In the genomic region with DNA sequence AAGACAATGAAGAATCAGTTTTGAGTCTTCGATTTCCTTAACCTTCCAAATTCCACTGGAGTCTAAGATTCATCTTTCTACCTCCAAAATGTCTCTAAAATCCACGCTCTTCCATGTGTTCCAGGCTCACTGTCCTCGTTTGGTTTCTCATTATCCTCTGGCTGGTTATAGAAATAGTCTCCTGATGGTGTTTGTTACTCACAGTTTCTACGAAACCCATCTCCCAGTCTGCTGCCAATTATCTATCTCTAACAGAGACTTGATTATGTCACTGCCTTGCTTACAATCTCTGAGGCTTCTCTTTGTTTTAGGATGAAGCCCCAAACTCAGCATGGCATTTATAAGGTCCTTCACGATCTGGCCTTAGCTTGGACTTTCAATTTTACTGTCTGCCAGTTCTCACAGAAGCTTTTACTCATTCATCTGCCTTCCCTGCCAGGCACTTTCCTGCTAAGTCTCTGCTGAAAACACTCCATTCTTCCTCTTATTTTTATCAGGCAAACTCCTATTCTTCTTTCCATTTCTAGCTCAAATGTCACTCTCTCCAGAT, we compare ENCODE assay signal across 17 cellular contexts.
A peak's percentile ranks its signal among the peaks of the same experiment; 100 is the strongest.
DNase-seq lines count a peak whose midpoint lies in the region; ATAC-seq and TF ChIP-seq lines count a peak whose summit lies in the region.
"Had no signal": no experiment of that assay in that cellular context is flagged by ENCODE, and none has a peak within 500 bp of the region (broad histone marks: within the 10 kb centered on the region; RNA-seq: fewer than 3 reads in every experiment).

No MANE protein-coding gene starts in this region.

- H4K20me1 ChIP-seq in osteoblast (ENCODE audit: insufficient read depth, low read length): no peaks in the 10 kb centered on the region

- ATAC-seq in omental fat pad (ENCODE audit: low FRiP score) (no peak), HG03280 (IDR thresholded peaks at IDR 0.05; ENCODE audit: unreplicated experiment) (no peak), upper lobe of right lung (no peak)
- ATAC-seq: CD8-positive, alpha-beta T cell had no signal

- DNase-seq in adipocyte (ENCODE audit: low read depth): peak; percentile 2
- peak; percentile 92 for DNase-seq in foreskin melanocyte
- no peak for DNase-seq in osteoblast (ENCODE audit: insufficient read length, low spot score, missing footprints)
- no peak for DNase-seq in omental fat pad (ENCODE audit: low spot score)
- no peak for DNase-seq in testis
- no peak for DNase-seq in upper lobe of right lung
- DNase-seq: BE2C; CD8-positive, alpha-beta T cell; COR-L47; DMS153; DND-41; GDM1; HCEC 1CT; HFFc6 had no signal

- H3K4me3 ChIP-seq in adipocyte (ENCODE audit: low read length): no peak overlapping the region
- H3K4me3 ChIP-seq in osteoblast (ENCODE audit: insufficient read depth, low read length): no peak overlapping the region
- H3K4me3 ChIP-seq in testis: no peak overlapping the region
- no peak overlapping the region for H3K4me3 ChIP-seq in upper lobe of right lung

- TF ChIP-seq CTCF in osteoblast (IDR thresholded peaks at IDR 0.05; ENCODE audit: extremely low read depth, low read depth, low read length) (no peak), omental fat pad (IDR thresholded peaks at IDR 0.05) (no peak), testis (IDR thresholded peaks at IDR 0.05) (no peak), upper lobe of right lung (IDR thresholded peaks at IDR 0.05) (no peak)

- H2AFZ ChIP-seq in osteoblast (ENCODE audit: low read length): peak overlapping the region; percentile 1

- H3K9me3 ChIP-seq in adipocyte (ENCODE audit: control insufficient read depth, low read length): no peaks in the 10 kb centered on the region
- H3K9me3 ChIP-seq in osteoblast (ENCODE audit: low read depth, low read length): no peaks in the 10 kb centered on the region
- no peaks in the 10 kb centered on the region for H3K9me3 ChIP-seq in testis
- H3K9me3 ChIP-seq in upper lobe of right lung: no peaks in the 10 kb centered on the region
- H3K9me3 ChIP-seq: BE2C had no signal

- no peaks in the 10 kb centered on the region for H3K79me2 ChIP-seq in osteoblast (ENCODE audit: insufficient read depth, low read length)

- no peak overlapping the region for H3K4me2 ChIP-seq in osteoblast (ENCODE audit: insufficient read depth, low read length)

- no peak for TF ChIP-seq POLR2A in testis (IDR thresholded peaks at IDR 0.05)

- H3K4me1 ChIP-seq in adipocyte (ENCODE audit: control insufficient read depth, insufficient read depth, low read length): no peaks in the 10 kb centered on the region
- H3K4me1 ChIP-seq in osteoblast (ENCODE audit: insufficient read depth, low read length): peaks cover 4% of the 10 kb centered on the region
- H3K4me1 ChIP-seq in testis: no peaks in the 10 kb centered on the region
- no peaks in the 10 kb centered on the region for H3K4me1 ChIP-seq in upper lobe of right lung
- H3K4me1 ChIP-seq: BE2C had no signal

- H3K9ac ChIP-seq in adipocyte (ENCODE audit: low read length): no peak overlapping the region

- H3K36me3 ChIP-seq in adipocyte (ENCODE audit: control insufficient read depth, insufficient read depth, low read length, severe bottlenecking): no peaks in the 10 kb centered on the region
- H3K36me3 ChIP-seq in osteoblast (ENCODE audit: insufficient read depth, low read length): no peaks in the 10 kb centered on the region
- no peaks in the 10 kb centered on the region for H3K36me3 ChIP-seq in testis (ENCODE audit: low read depth, missing control alignments)
- no peaks in the 10 kb centered on the region for H3K36me3 ChIP-seq in upper lobe of right lung
- H3K36me3 ChIP-seq: BE2C had no signal

- no peaks in the 10 kb centered on the region for H3K27me3 ChIP-seq in adipocyte (replicated peaks; ENCODE audit: control insufficient read depth, insufficient read depth, low read length)
- H3K27me3 ChIP-seq in osteoblast (ENCODE audit: insufficient read depth, low read length): no peaks in the 10 kb centered on the region
- H3K27me3 ChIP-seq in testis: no peaks in the 10 kb centered on the region
- H3K27me3 ChIP-seq in upper lobe of right lung: no peaks in the 10 kb centered on the region
- H3K27me3 ChIP-seq: BE2C had no signal

- intact Hi-C loops in testis (cut with DNase I; ENCODE audit: low total_unique reads): no loop called here
- intact Hi-C loops in upper lobe of right lung (cut with DNase I): no loop called here

- no peak overlapping the region for H3K27ac ChIP-seq in osteoblast (ENCODE audit: low read depth, low read length)
- no peak overlapping the region for H3K27ac ChIP-seq in testis
- no peak overlapping the region for H3K27ac ChIP-seq in upper lobe of right lung
- H3K27ac ChIP-seq: C4-2B, HL-60 had no signal

- 87 to 88% methylated on average over 5 of the region's 5 CpGs for whole genome bisulfite sequencing in testis, 2 donors

Comparison
In these comparisons a context has a peak if more than half of its experiments do, and no peak if none do; other contexts are left out.
1. DNase-seq: peak in adipocyte (single experiment) and foreskin melanocyte (single experiment); none in osteoblast (single experiment), omental fat pad (single experiment), testis (single experiment) and upper lobe of right lung (single experiment).